26 cellular contexts compared by ENCODE assay signal in genomic region chr5:68777145-68777544, GRCh38.
"Had no signal": no experiment of that assay in that cellular context is flagged by ENCODE, and none has a peak within 500 bp of the region (broad histone marks: within the 10 kb centered on the region; RNA-seq: fewer than 3 reads in every experiment).

No MANE protein-coding gene starts in this region.

- H3K4me3 ChIP-seq: left ventricle myocardium inferior, lung, mucosa of descending colon, right atrium auricular region, right lobe of liver, suprapubic skin, thoracic aorta, tibial artery, upper lobe of right lung had no signal

- H3K4me3 Mint-ChIP-seq: immature natural killer cell; naive thymus-derived CD4-positive, alpha-beta T cell; natural killer cell treated with Interleukin-12 subunit alpha and Interleukin-12 subunit beta and Interleukin-15 and Interleukin-18, amount 100 ng/mL, for 72 hours; neural crest cell; stimulated activated naive CD8-positive, alpha-beta T cell treated with anti-CD3 and anti-CD28 coated beads, Interleukin-15, Interleukin-2, amounts not matched to agents 100 ng/mL and 50 ng/mL, for 24 hours had no signal

- H3K36me3 ChIP-seq: left ventricle myocardium inferior, right atrium auricular region, right lobe of liver, suprapubic skin, thoracic aorta, tibial artery, upper lobe of right lung had no signal

- H3K4me1 ChIP-seq: suprapubic skin, tibial artery, upper lobe of right lung had no signal

- ATAC-seq: mucosa of descending colon; naive thymus-derived CD4-positive, alpha-beta T cell; natural killer cell treated with Interleukin-12 subunit alpha and Interleukin-12 subunit beta and Interleukin-15 and Interleukin-18, amount 100 ng/mL, for 72 hours; right lobe of liver; upper lobe of right lung had no signal

- DNase-seq: hypothalamus; immature natural killer cell; kidney; left ventricle myocardium inferior; mesendoderm; midbrain; naive thymus-derived CD4-positive, alpha-beta T cell; nucleus accumbens; right lobe of liver; stimulated activated CD4-positive, alpha-beta T cell treated with anti-CD3 and anti-CD28 coated beads, Interleukin-12 subunit alpha, Interleukin-12 subunit beta, amount 100 ng/mL, for 4 hours; stimulated activated CD4-positive, alpha-beta T cell treated with anti-CD3 and anti-CD28 coated beads, Interleukin-15, amount 100 ng/mL, for 24 hours; stimulated activated CD4-positive, alpha-beta T cell treated with anti-CD3 and anti-CD28 coated beads, Interleukin-2, amount 100 ng/mL, for 24 hours; stimulated activated CD4-positive, alpha-beta T cell treated with anti-CD3 and anti-CD28 coated beads, Interleukin-4, amount 100 ng/mL, for 1 hour; stimulated activated naive CD4-positive, alpha-beta T cell; tibial artery; trophoblast cell; upper lobe of right lung had no signal

- H3K36me3 Mint-ChIP-seq: immature natural killer cell; natural killer cell treated with Interleukin-12 subunit alpha and Interleukin-12 subunit beta and Interleukin-15 and Interleukin-18, amount 100 ng/mL, for 72 hours had no signal

- H3K27ac ChIP-seq: left ventricle myocardium inferior, right atrium auricular region, right lobe of liver, suprapubic skin, thoracic aorta, tibial artery, upper lobe of right lung had no signal

- H3K27me3 ChIP-seq: right atrium auricular region, right lobe of liver, suprapubic skin, tibial artery, upper lobe of right lung had no signal

- H3K27me3 Mint-ChIP-seq: progenitor cell of endocrine pancreas; stimulated activated naive CD8-positive, alpha-beta T cell treated with anti-CD3 and anti-CD28 coated beads, Interleukin-15, Interleukin-2, amounts not matched to agents 100 ng/mL and 50 ng/mL, for 24 hours had no signal

- H3K9me3 Mint-ChIP-seq: immature natural killer cell, neural crest cell had no signal

- H3K4me1 Mint-ChIP-seq: immature natural killer cell; naive thymus-derived CD4-positive, alpha-beta T cell; neural crest cell had no signal

- H3K27ac Mint-ChIP-seq: immature natural killer cell; naive thymus-derived CD4-positive, alpha-beta T cell; natural killer cell treated with Interleukin-12 subunit alpha and Interleukin-12 subunit beta and Interleukin-15 and Interleukin-18, amount 100 ng/mL, for 72 hours; progenitor cell of endocrine pancreas; stimulated activated naive CD8-positive, alpha-beta T cell treated with anti-CD3 and anti-CD28 coated beads, Interleukin-15, Interleukin-2, amounts not matched to agents 100 ng/mL and 50 ng/mL, for 24 hours had no signal

- H3K9me3 ChIP-seq: left ventricle myocardium inferior, mucosa of descending colon, right atrium auricular region, right lobe of liver, suprapubic skin, thoracic aorta, tibial artery, upper lobe of right lung had no signal
